In the genomic region with DNA sequence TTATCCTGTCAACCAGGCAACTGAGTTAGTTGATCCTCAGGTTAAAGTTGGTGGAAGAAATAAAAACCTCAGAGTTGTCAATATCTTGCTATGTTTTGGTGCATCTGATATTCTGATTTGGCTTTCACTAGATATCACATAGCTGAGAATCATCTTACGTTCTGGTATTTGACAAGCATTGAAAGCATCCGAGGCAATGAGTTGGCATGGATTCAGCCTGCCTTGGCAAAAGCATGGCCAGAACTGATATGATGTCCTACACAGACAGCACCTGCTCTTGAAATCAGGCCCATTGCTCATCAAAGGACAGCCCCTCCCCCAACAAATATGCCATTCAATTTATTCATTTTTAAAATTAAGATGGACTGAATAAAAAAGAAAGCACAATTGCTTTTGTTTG, we compare ENCODE assay signal across 25 cellular contexts.
DNase-seq lines count a peak whose midpoint lies in the region; ATAC-seq and TF ChIP-seq lines count a peak whose summit lies in the region.
"Had no signal": no experiment of that assay in that cellular context is flagged by ENCODE, and none has a peak within 500 bp of the region (broad histone marks: within the 10 kb centered on the region; RNA-seq: fewer than 3 reads in every experiment).

No MANE protein-coding gene starts in this region.

- no peaks in the 10 kb centered on the region for H3K27me3 ChIP-seq in skeletal muscle tissue (ENCODE audit: control insufficient read depth in 3 of 3, insufficient read depth in 3 of 3, low read length in 3 of 3)
- H3K27me3 ChIP-seq in lower lobe of right lung (ENCODE audit: low read depth), result no peaks in the 10 kb centered on the region
- H3K27me3 ChIP-seq: cardiac muscle cell, left lung, SJSA1, upper lobe of right lung had no signal

- H3K9me3 ChIP-seq in skeletal muscle tissue (ENCODE audit: control insufficient read depth in 3 of 3, low read length in 3 of 3) (no peaks in the 10 kb centered on the region), lower lobe of right lung (no peaks in the 10 kb centered on the region)
- H3K9me3 ChIP-seq: left lung, SJSA1, upper lobe of right lung had no signal

- H3K9ac ChIP-seq in skeletal muscle tissue (ENCODE audit: low read depth in 1 of 3, low read length in 3 of 3), result no peak overlapping the region

- H3K4me3 ChIP-seq in skeletal muscle tissue (ENCODE audit: low read length in 3 of 3) (peak overlapping the region in 1 of 3 donors; percentile 14), lower lobe of right lung (no peak overlapping the region)
- H3K4me3 ChIP-seq: cardiac muscle cell, coronary artery, left lung, SJSA1, upper lobe of right lung had no signal

- H3K36me3 ChIP-seq in skeletal muscle tissue (ENCODE audit: control insufficient read depth in 3 of 3, insufficient read depth in 3 of 3, low read length in 3 of 3), result no peaks in the 10 kb centered on the region
- no peaks in the 10 kb centered on the region for H3K36me3 ChIP-seq in lower lobe of right lung
- H3K36me3 ChIP-seq: cardiac muscle cell, left lung, SJSA1, upper lobe of right lung had no signal

- intact Hi-C loops in lower lobe of right lung (cut with DNase I), result no loop called here

- peak overlapping the region; percentile 16 for H3K27ac ChIP-seq in skeletal muscle tissue (ENCODE audit: low read depth, low read length)
- H3K27ac ChIP-seq in lower lobe of right lung, result no peak overlapping the region
- H3K27ac ChIP-seq: 22Rv1, C4-2B, cardiac muscle cell, coronary artery, left lung, SJSA1, upper lobe of right lung had no signal

- TF ChIP-seq CTCF in lower lobe of right lung (IDR thresholded peaks at IDR 0.05), result no peak

- DNase-seq in DMS 273 (lab: John Stamatoyannopoulos, UW; ENCODE audit: unreplicated experiment) (peak; percentile 4), DMS 273 treated with DMSO at 0.1 percent for 48 hours (lab: John Stamatoyannopoulos, UW) (no peak), SK-N-DZ (ENCODE audit: low spot score) (peak; percentile 39), lung microvascular endothelial cell (ENCODE audit: low read depth in 2 of 2) (peak; percentile 2 to 5), KG1 (lab: John Stamatoyannopoulos, UW) (no peak), lower lobe of right lung (no peak), NCI-H2081 treated with DMSO at 0.1 percent for 48 hours (lab: John Stamatoyannopoulos, UW) (no peak)
- DNase-seq: activated CD4-positive, CD25-positive, alpha-beta regulatory T cell; activated gamma-delta T cell treated with Interleukin-2 at 50 U/mL for 16 hours; activated T-cell treated with anti-CD3 and anti-CD28 coated beads, Interleukin-2, amount 50 U/mL, for 24 hours; DND-41; effector memory CD4-positive, alpha-beta T cell; left lung; NCI-H1930; NCI-H774; RPMI8226; small intestine; stimulated activated naive CD4-positive, alpha-beta T cell; upper lobe of right lung had no signal

- no peak for ATAC-seq in lower lobe of right lung
- ATAC-seq: left lung, upper lobe of right lung had no signal

- H3K4me1 ChIP-seq in skeletal muscle tissue (ENCODE audit: control insufficient read depth in 3 of 3, insufficient read depth in 3 of 3, low read length in 3 of 3), result peaks cover 12 to 16% (median 14%) of the 10 kb centered on the region in 3 donors
- H3K4me1 ChIP-seq in lower lobe of right lung, result no peaks in the 10 kb centered on the region
- H3K4me1 ChIP-seq: left lung had no signal

Comparison
In these comparisons a context has a peak if more than half of its experiments do, and no peak if none do; other contexts are left out.
1. DNase-seq: peak in DMS 273 (single experiment), SK-N-DZ (single experiment) and lung microvascular endothelial cell (2 of 2); none in DMS 273 treated with DMSO at 0.1 percent for 48 hours (single experiment), KG1 (single experiment), lower lobe of right lung (single experiment) and NCI-H2081 treated with DMSO at 0.1 percent for 48 hours (single experiment).